In genomic region chr2:176001281-176001902, GRCh38 we compare ENCODE assay signal across 8 cellular contexts. TPM values are rescaled to one million over a fixed set of nuclear protein-coding genes. Genes with fewer than 3 reads are reported as not detected.
A peak's percentile ranks its signal among the peaks of the same experiment; 100 is the strongest.
DNase-seq lines count a peak whose midpoint lies in the region; ATAC-seq and TF ChIP-seq lines count a peak whose summit lies in the region.

No MANE protein-coding gene starts in this region.

- H2AFZ ChIP-seq in IMR-90 (replicated peaks; ENCODE audit: low read length, poor library complexity), result peak overlapping the region; percentile 96

- no peak overlapping the region for H2BK120ac ChIP-seq in IMR-90 (ENCODE audit: low read depth, low read length)

- H3K14ac ChIP-seq in IMR-90 (replicated peaks; ENCODE audit: low read depth, low read length), result peak overlapping the region; percentile 92

- H3K27ac ChIP-seq in IMR-90 (ENCODE audit: insufficient read depth, low read length), result peak overlapping the region; percentile 65
- peak overlapping the region; percentile 62 for H3K27ac ChIP-seq in SJCRH30
- H3K27ac ChIP-seq in right cardiac atrium (ENCODE audit: low read length), result peak overlapping the region; percentile 80

- H3K9me3 ChIP-seq in IMR-90 (ENCODE audit: control insufficient read depth, insufficient read depth, low read length) (no peaks in the 10 kb centered on the region), SJCRH30 (replicated peaks) (no peaks in the 10 kb centered on the region), right cardiac atrium (ENCODE audit: control insufficient read depth, low read length) (no peaks in the 10 kb centered on the region)

- peak overlapping the region; percentile 72 for H2BK5ac ChIP-seq in IMR-90 (ENCODE audit: low read depth, low read length, poor library complexity, severe bottlenecking)

- H4K8ac ChIP-seq in IMR-90 (ENCODE audit: low read depth in 2 of 2, low read length in 2 of 2), result peak overlapping the region; percentile 48 to 81; a peak in 2 of 4 replicates

- peak overlapping the region; percentile 85 for H3K23ac ChIP-seq in IMR-90 (ENCODE audit: low read depth, low read length)

- H4K20me1 ChIP-seq in IMR-90 (ENCODE audit: insufficient read depth, low read length), result no peaks in the 10 kb centered on the region

- no peak for TF ChIP-seq POLR2A in IMR-90 (IDR thresholded peaks at IDR 0.05; ENCODE audit: low read depth, low read length)

- peak overlapping the region; percentile 14; the same call in 1 of the 2 replicates for H4K5ac ChIP-seq in IMR-90 (ENCODE audit: low read depth, low read length)

- intact Hi-C loops in IMR-90 (cut with micrococcal nuclease), result loop anchor here (5.0 kb wide), 1 partner anchor 159 kb away; no protein-coding TSS in a partner anchor
- intact Hi-C loops in right cardiac atrium (cut with DNase I), result no loop called here

- peaks cover 4 to 23% of the 10 kb centered on the region in 2 experiments; a peak in 3 of 4 replicates for H3K79me1 ChIP-seq in IMR-90 (ENCODE audit: low read depth in 1 of 2, low read length in 2 of 2)

- CTCF ChIA-PET in IMR-90 (lab: Yijun Ruan, JAX), result interaction anchor here (1.0 kb wide), 1 partner anchor 13 kb away, joined by 3 read pairs; no protein-coding TSS in a partner anchor

- H3K36me3 ChIP-seq in IMR-90 (ENCODE audit: control insufficient read depth, insufficient read depth, low read length) (no peaks in the 10 kb centered on the region), SJCRH30 (no peaks in the 10 kb centered on the region)

- H3K4me3 ChIP-seq in IMR-90 (ENCODE audit: insufficient read depth, low read depth, low read length) (peak overlapping the region; percentile 76), SJCRH30 (peak overlapping the region; percentile 82), right cardiac atrium (ENCODE audit: low read length) (peak overlapping the region; percentile 92)

- in situ Hi-C loops in IMR-90 (cut with MboI; ENCODE audit: low sequenced_read_pairs), result no loop called here

- no peaks in the 10 kb centered on the region; the same call in 1 of the 2 replicates for H3K4me1 ChIP-seq in IMR-90 (ENCODE audit: control insufficient read depth, insufficient read depth, low read length)
- no peaks in the 10 kb centered on the region; the same call in 1 of the 2 replicates for H3K4me1 ChIP-seq in SJCRH30
- peaks cover 6% of the 10 kb centered on the region for H3K4me1 ChIP-seq in right cardiac atrium (ENCODE audit: control insufficient read depth, insufficient read depth, low read length)

- peak; percentile 63 for DNase-seq in EL
- peak; percentile 45 for DNase-seq in IMR-90
- peak; percentile 43 to 65 for DNase-seq in SJCRH30
- peak; percentile 74 for DNase-seq in amniotic epithelial cell (ENCODE audit: low read depth)
- peak; percentile 44 to 68 (median 61) for DNase-seq in right cardiac atrium
- DNase-seq in renal cortical epithelial cell (ENCODE audit: low read depth), result peak; percentile 53
- DNase-seq in NK-92 (lab: John Stamatoyannopoulos, UW; ENCODE audit: unreplicated experiment), result no peak

- H2BK15ac ChIP-seq in IMR-90 (ENCODE audit: low read depth, low read length), result no peak overlapping the region

- no peak overlapping the region for H2BK20ac ChIP-seq in IMR-90 (ENCODE audit: low read depth, low read length)

- BruUV-seq in IMR-90 (replicated peaks; lab: Mats Ljungman, UMichigan), result no TSS peak

- H3K9me1 ChIP-seq in IMR-90 (ENCODE audit: insufficient read depth, low read length), result no peaks in the 10 kb centered on the region

- H3K56ac ChIP-seq in IMR-90 (ENCODE audit: extremely low read depth, insufficient read depth, low read length), result peak overlapping the region; percentile 55; the same call in 1 of the 2 replicates

- 2% methylated on average over 5 of the region's 21 CpGs; no CpG with 5 or more reads in 1 of the 2 experiments for WGBS in IMR-90 (ENCODE audit: extremely low coverage in 2 of 2, insufficient read length in 1 of 2), 2 experiments
- WGBS in right cardiac atrium, result under 1% methylated on average over 21 of the region's 21 CpGs

- TF ChIP-seq CTCF in IMR-90 (conservative IDR thresholded peaks at IDR 0.05; ENCODE audit: low read depth, low read length), result no peak

- ATAC-seq in GM21723 (IDR thresholded peaks at IDR 0.05; ENCODE audit: unreplicated experiment), result peak; percentile 68
- peak; percentile 56 for ATAC-seq in IMR-90 (ENCODE audit: low read depth)
- ATAC-seq in right cardiac atrium, result peak; percentile 67 to 73

- peak overlapping the region; percentile 52 for H4K91ac ChIP-seq in IMR-90 (ENCODE audit: insufficient read depth, low read depth, low read length)

- peak overlapping the region; percentile 85 for H3K4me2 ChIP-seq in IMR-90 (ENCODE audit: low read depth, low read length)

- H3K18ac ChIP-seq in IMR-90 (ENCODE audit: low read depth, low read length), result peak overlapping the region; percentile 11; the same call in 1 of the 2 replicates

- POLR2A ChIA-PET in IMR-90 (lab: Charles Lee; ENCODE audit: unreplicated experiment), result no interaction called here

- TF ChIP-seq RAD21 in IMR-90 (IDR thresholded peaks at IDR 0.05; ENCODE audit: low read length), result no peak

- dilution Hi-C loops in IMR-90 (cut with HindIII; ENCODE audit: low sequenced_read_pairs, unreplicated experiment), result no loop called here

- H2AK9ac ChIP-seq in IMR-90 (replicated peaks; ENCODE audit: low read depth, low read length, poor library complexity), result peak overlapping the region; percentile 73

- peak overlapping the region; percentile 74 for H3K4ac ChIP-seq in IMR-90 (ENCODE audit: low read depth, low read length)

- H3K9ac ChIP-seq in IMR-90 (ENCODE audit: low read depth, low read length), result peak overlapping the region; percentile 81

- H3K27me3 ChIP-seq in IMR-90 (ENCODE audit: control insufficient read depth, insufficient read depth, low read length) (no peaks in the 10 kb centered on the region), SJCRH30 (no peaks in the 10 kb centered on the region), right cardiac atrium (ENCODE audit: control insufficient read depth, insufficient read depth) (no peaks in the 10 kb centered on the region)

- H2AK5ac ChIP-seq in IMR-90 (ENCODE audit: low read depth, low read length), result no peak overlapping the region

TF ChIP-seq in IMR-90, 13 proteins besides CTCF, POLR2A, EP300 and RAD21:
- TF ChIP-seq RCOR1 (IDR thresholded peaks at IDR 0.05; ENCODE audit: insufficient replicate concordance, low read length), result no peak
- TF ChIP-seq USF2 (IDR thresholded peaks at IDR 0.05; ENCODE audit: low read depth, low read length), result no peak
- peak; percentile 52 for TF ChIP-seq CEBPB (IDR thresholded peaks at IDR 0.05; ENCODE audit: low read depth, low read length)
- TF ChIP-seq MXI1 (IDR thresholded peaks at IDR 0.05; ENCODE audit: borderline replicate concordance, low read depth, low read length), result peak; percentile 81

RNA-seq across cellular contexts. Expression of gene LNPK, which starts 0.7 kb away (rescaled TPM):
- 48.6 and 59.4 TPM in 2 replicates for total RNA-seq in IMR-90 (2012; rRNA removed)
- 14.7 and 18.7 TPM in 2 replicates for polyA plus RNA-seq in IMR-90 (2012; rRNA removed)
- 3.1 TPM in 2 replicates for polyA plus RNA-seq in IMR-90 (2012; cell fraction: cytosol; rRNA removed)
- 0.90 and 12.4 TPM in 2 replicates for polyA plus RNA-seq in IMR-90 (2012; cell fraction: nucleus; rRNA removed; ENCODE audit: low replicate concordance)
- total RNA-seq in SJCRH30 (2014; rRNA removed; shearing (Covaris generic)), result 29.4 and 29.5 TPM in 2 replicates
- total RNA-seq in right cardiac atrium, result 10 to 100 TPM; 22.6 to 37.2 (median 24.0) TPM
- 4.6 TPM for polyA plus RNA-seq in right cardiac atrium
- 34.9 and 45.8 TPM in 2 replicates for total RNA-seq in renal cortical epithelial cell
